8 cellular contexts compared by ENCODE assay signal in genomic region chr1:167803358-167804217, GRCh38.
DNase-seq lines count a peak whose midpoint lies in the region; ATAC-seq, FAIRE-seq and TF ChIP-seq lines count a peak whose summit lies in the region.

No MANE protein-coding gene starts in this region.

- DNase-seq in GM12892 (ENCODE audit: insufficient read length) (peak; percentile 67), NCI-H128 (lab: John Stamatoyannopoulos, UW; ENCODE audit: unreplicated experiment) (peak; percentile 58), SKM-1 (lab: John Stamatoyannopoulos, UW; ENCODE audit: unreplicated experiment) (peak; percentile 96), Right ventricle myocardium inferior (ENCODE audit: missing footprints) (peak; percentile 94), progenitor cell of endocrine pancreas (ENCODE audit: low spot score, unreplicated experiment) (peak; percentile 66), vagina (ENCODE audit: extremely low spot score in 2 of 2) (no peak)
- peak; percentile 90 for DNase-seq in activated naive CD4-positive, alpha-beta T cell treated with anti-CD3 and anti-CD28 coated beads, Interleukin-2, amount 50 U/mL, for 16 hours

- no peaks in the 10 kb centered on the region for H3K27me3 ChIP-seq in vagina

- ATAC-seq in HG02840 (IDR thresholded peaks at IDR 0.05; ENCODE audit: low FRiP score, unreplicated experiment) (peak; percentile 97), Right ventricle myocardium inferior (peak; percentile 96)

- no peaks in the 10 kb centered on the region for H3K36me3 ChIP-seq in vagina

- peak overlapping the region; percentile 92 for H3K27ac Mint-ChIP-seq in progenitor cell of endocrine pancreas

- FAIRE-seq in GM12892 (lab: Jason Lieb, UNC): peak; percentile 88

- H3K4me1 ChIP-seq in vagina: peaks cover 21% of the 10 kb centered on the region

- H3K27me3 Mint-ChIP-seq in progenitor cell of endocrine pancreas: no peaks in the 10 kb centered on the region

- H3K4me1 Mint-ChIP-seq in progenitor cell of endocrine pancreas (ENCODE audit: low read depth): peaks cover 11% of the 10 kb centered on the region

- H3K9me3 Mint-ChIP-seq in progenitor cell of endocrine pancreas (ENCODE audit: low read depth): peaks cover 7% of the 10 kb centered on the region

- H3K4me3 Mint-ChIP-seq in progenitor cell of endocrine pancreas (ENCODE audit: low read depth): no peak overlapping the region

- no peaks in the 10 kb centered on the region for H3K9me3 ChIP-seq in vagina

- H3K4me3 ChIP-seq in vagina: no peak overlapping the region

- intact Hi-C loops in Right ventricle myocardium inferior (cut with DNase I): loop anchor here (1.0 to 10.0 kb wide), 3 partner anchors 81 to 209 kb away; partner anchors contain the start of genes DCAF6 and MPC2
- intact Hi-C loops in vagina (cut with DNase I): no loop called here

- TF ChIP-seq POLR2A in GM12892 (IDR thresholded peaks at IDR 0.05; ENCODE audit: low read depth, low read length): no peak
- no peak for TF ChIP-seq POLR2A in vagina (IDR thresholded peaks at IDR 0.05)

- H3K36me3 Mint-ChIP-seq in progenitor cell of endocrine pancreas (ENCODE audit: insufficient read depth): peaks cover 13% of the 10 kb centered on the region

- TF ChIP-seq CTCF in progenitor cell of endocrine pancreas (IDR thresholded peaks at IDR 0.05; ENCODE audit: unreplicated experiment): peak; percentile 89
- peak; percentile 81 to 95 (median 82) for TF ChIP-seq CTCF in vagina (IDR thresholded peaks at IDR 0.05)

- H3K27ac ChIP-seq in vagina: no peak overlapping the region

Comparison
In these comparisons a context has a peak if more than half of its experiments do, and no peak if none do; other contexts are left out.
1. DNase-seq: peak in GM12892 (single experiment), NCI-H128 (single experiment), SKM-1 (single experiment), activated naive CD4-positive, alpha-beta T cell treated with anti-CD3 and anti-CD28 coated beads, Interleukin-2, amount 50 U/mL, for 16 hours (single experiment), Right ventricle myocardium inferior (single experiment) and progenitor cell of endocrine pancreas (single experiment); none in vagina (0 of 2).